9 cellular contexts compared by ENCODE assay signal in genomic region chr14:100586153-100586519, GRCh38. TPM values are rescaled to one million over a fixed set of nuclear protein-coding genes. Genes with fewer than 3 reads are reported as not detected.
DNase-seq lines count a peak whose midpoint lies in the region; ATAC-seq and TF ChIP-seq lines count a peak whose summit lies in the region.
"Had no signal": no experiment of that assay in that cellular context is flagged by ENCODE, and none has a peak within 500 bp of the region (broad histone marks: within the 10 kb centered on the region; RNA-seq: fewer than 3 reads in every experiment).

No MANE protein-coding gene starts in this region.

- no peak overlapping the region for H3K27ac Mint-ChIP-seq in stimulated activated naive B cell treated with anti-CD40 and anti-IgM and Interleukin-4, amounts not matched to agents 10 μg/mL and 1 μg/mL and 100 μg/mL, for 72 hours

- no peak for TF ChIP-seq EP300 in SK-N-SH (IDR thresholded peaks at IDR 0.05; ENCODE audit: borderline replicate concordance in 1 of 2, low read depth in 1 of 2, low read length in 1 of 2)

- peaks cover 35 to 53% of the 10 kb centered on the region in 2 donors for H3K27me3 Mint-ChIP-seq in stimulated activated naive B cell treated with anti-CD40 and anti-IgM and Interleukin-4, amounts not matched to agents 10 μg/mL and 1 μg/mL and 100 μg/mL, for 72 hours

- no peaks in the 10 kb centered on the region for H3K9me3 ChIP-seq in SK-N-SH

- POLR2A ChIA-PET in SK-N-SH (lab: Yijun Ruan, JAX) = interaction anchor here (1.3 to 2.1 kb wide), 2 partner anchors 9 to 92 kb away, joined by 3 to 7 read pairs; no protein-coding TSS in a partner anchor
- POLR2A ChIA-PET in GM10248 (lab: Yijun Ruan, JAX) = interaction anchor here (0.6 kb wide), 1 partner anchor 1465 kb away, joined by 6 read pairs; no protein-coding TSS in a partner anchor

- peak; percentile 79 for DNase-seq in SK-N-SH
- no peak for DNase-seq in stimulated activated naive B cell treated with anti-CD40 and anti-IgM and Interleukin-4, amounts not matched to agents 10 μg/mL and 1 μg/mL and 100 μg/mL, for 72 hours
- no peak for DNase-seq in GM19238 (ENCODE audit: insufficient read length, low spot score)
- no peak for DNase-seq in AG08395 (ENCODE audit: low spot score)
- no peak for DNase-seq in GM10248 (ENCODE audit: extremely low spot score)
- DNase-seq: KG1 had no signal

- no peaks in the 10 kb centered on the region for H3K79me2 ChIP-seq in SK-N-SH (ENCODE audit: insufficient read depth)

- peak overlapping the region in 1 of 2 experiments; percentile 91; a peak in 2 of 4 replicates for H3K27ac ChIP-seq in SK-N-SH (ENCODE audit: low read depth in 2 of 2, low read length in 1 of 2)
- H3K27ac ChIP-seq in angular gyrus (ENCODE audit: low read depth, low read length) = peak overlapping the region; percentile 40

- H3K4me2 ChIP-seq in SK-N-SH = peak overlapping the region; percentile 84

- no peaks in the 10 kb centered on the region for H3F3A ChIP-seq in SK-N-SH (replicated peaks; ENCODE audit: insufficient read depth)

- H3K4me1 ChIP-seq in SK-N-SH (ENCODE audit: control insufficient read depth in 1 of 2, insufficient read depth in 2 of 2, low read depth in 1 of 2, low read length in 1 of 2) = peaks cover 4 to 49% of the 10 kb centered on the region in 2 experiments; a peak in 3 of 4 replicates

- no peak for TF ChIP-seq CTCF in SK-N-SH (IDR thresholded peaks at IDR 0.05)
- no peak for TF ChIP-seq CTCF in GM10248 (IDR thresholded peaks at IDR 0.05; ENCODE audit: control extremely low read depth, extremely low read depth, low read depth, missing control alignments)

- TF ChIP-seq RAD21 in SK-N-SH (IDR thresholded peaks at IDR 0.05; ENCODE audit: low read length) = no peak

- WGBS in SK-N-SH (ENCODE audit: low lambda C conversion rate) = 17% methylated on average over 8 of the region's 16 CpGs

- no peaks in the 10 kb centered on the region for H3K36me3 Mint-ChIP-seq in stimulated activated naive B cell treated with anti-CD40 and anti-IgM and Interleukin-4, amounts not matched to agents 10 μg/mL and 1 μg/mL and 100 μg/mL, for 72 hours

- peak overlapping the region; percentile 55 to 58 for H3K4me3 Mint-ChIP-seq in stimulated activated naive B cell treated with anti-CD40 and anti-IgM and Interleukin-4, amounts not matched to agents 10 μg/mL and 1 μg/mL and 100 μg/mL, for 72 hours

- no peaks in the 10 kb centered on the region for H3K9me2 ChIP-seq in SK-N-SH

- peak overlapping the region; percentile 60 to 61 for H3K4me3 ChIP-seq in SK-N-SH (ENCODE audit: low read depth in 2 of 2, low read length in 1 of 2)
- H3K4me3 ChIP-seq in iPS-11a (ENCODE audit: low read depth, low read length) = peak overlapping the region; percentile 50

- H3K9me3 Mint-ChIP-seq in stimulated activated naive B cell treated with anti-CD40 and anti-IgM and Interleukin-4, amounts not matched to agents 10 μg/mL and 1 μg/mL and 100 μg/mL, for 72 hours = no peaks in the 10 kb centered on the region

- ATAC-seq in SK-N-SH treated with all-trans-retinoic acid at 6 μM for 48 hours = no peak; the same call in 2 of the 3 replicates
- no peak for ATAC-seq in stimulated activated naive B cell treated with anti-CD40 and anti-IgM and Interleukin-4, amounts not matched to agents 10 μg/mL and 1 μg/mL and 100 μg/mL, for 72 hours (replicated peaks)

- no peaks in the 10 kb centered on the region for H3K36me3 ChIP-seq in SK-N-SH (replicated peaks in 1 of 2; ENCODE audit: control insufficient read depth in 1 of 2, insufficient read depth in 2 of 2, low read length in 1 of 2)

- CTCF ChIA-PET in SK-N-SH (lab: Yijun Ruan, JAX) (interaction anchor here (1.4 kb wide), 1 partner anchor 91 kb away, joined by 4 read pairs; no protein-coding TSS in a partner anchor), GM10248 (lab: Yijun Ruan, JAX) (no interaction called here)

- H4K20me1 ChIP-seq in SK-N-SH (ENCODE audit: insufficient read depth) = no peaks in the 10 kb centered on the region

- H2AFZ ChIP-seq in SK-N-SH (ENCODE audit: low read depth) = peak overlapping the region; percentile 79; the same call in 1 of the 2 replicates

- H3K9ac ChIP-seq in SK-N-SH = no peak overlapping the region

- peaks cover 4% of the 10 kb centered on the region; the same call in 1 of the 2 replicates for H3K27me3 ChIP-seq in SK-N-SH (ENCODE audit: insufficient read depth)

- peaks cover 0 to 8% of the 10 kb centered on the region in 2 donors for H3K4me1 Mint-ChIP-seq in stimulated activated naive B cell treated with anti-CD40 and anti-IgM and Interleukin-4, amounts not matched to agents 10 μg/mL and 1 μg/mL and 100 μg/mL, for 72 hours

TF ChIP-seq in SK-N-SH, 30 proteins besides CTCF, POLR2A, EP300 and RAD21:
- TF ChIP-seq TCF12 (IDR thresholded peaks at IDR 0.05) (no peak), RFX5 (IDR thresholded peaks at IDR 0.05; ENCODE audit: low read length) (no peak), FOSL2 (IDR thresholded peaks at IDR 0.05; ENCODE audit: borderline replicate concordance, low read depth) (no peak), MXI1 (IDR thresholded peaks at IDR 0.05; ENCODE audit: low read depth, low read length) (peak; percentile 13; the same call in 1 of the 2 replicates), TEAD4 (IDR thresholded peaks at IDR 0.05; ENCODE audit: borderline replicate concordance, insufficient read depth) (no peak), RCOR1 (IDR thresholded peaks at IDR 0.05; ENCODE audit: low read length) (no peak), GATA2 (CRISPR knock-in tag; IDR thresholded peaks at IDR 0.05) (no peak), TAF1 (IDR thresholded peaks at IDR 0.05; ENCODE audit: borderline replicate concordance, low read depth, low read length) (no peak)
- TF ChIP-seq, protein P1, sequence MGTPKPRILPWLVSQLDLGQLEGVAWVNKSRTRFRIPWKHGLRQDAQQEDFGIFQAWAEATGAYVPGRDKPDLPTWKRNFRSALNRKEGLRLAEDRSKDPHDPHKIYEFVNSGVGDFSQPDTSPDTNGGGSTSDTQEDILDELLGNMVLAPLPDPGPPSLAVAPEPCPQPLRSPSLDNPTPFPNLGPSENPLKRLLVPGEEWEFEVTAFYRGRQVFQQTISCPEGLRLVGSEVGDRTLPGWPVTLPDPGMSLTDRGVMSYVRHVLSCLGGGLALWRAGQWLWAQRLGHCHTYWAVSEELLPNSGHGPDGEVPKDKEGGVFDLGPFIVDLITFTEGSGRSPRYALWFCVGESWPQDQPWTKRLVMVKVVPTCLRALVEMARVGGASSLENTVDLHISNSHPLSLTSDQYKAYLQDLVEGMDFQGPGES (IDR thresholded peaks at IDR 0.05; ENCODE audit: low read depth, low read length) = no peak

TF ChIP-seq in SK-N-SH treated with all-trans-retinoic acid at 6 μM for 48 hours, 23 proteins besides CTCF, POLR2A, EP300 and RAD21:
- TF ChIP-seq GLIS3 (CRISPR knock-in tag; IDR thresholded peaks at IDR 0.05) (no peak), CSRNP3 (CRISPR knock-in tag; IDR thresholded peaks at IDR 0.05) (no peak)
- TF ChIP-seq, protein P2, sequence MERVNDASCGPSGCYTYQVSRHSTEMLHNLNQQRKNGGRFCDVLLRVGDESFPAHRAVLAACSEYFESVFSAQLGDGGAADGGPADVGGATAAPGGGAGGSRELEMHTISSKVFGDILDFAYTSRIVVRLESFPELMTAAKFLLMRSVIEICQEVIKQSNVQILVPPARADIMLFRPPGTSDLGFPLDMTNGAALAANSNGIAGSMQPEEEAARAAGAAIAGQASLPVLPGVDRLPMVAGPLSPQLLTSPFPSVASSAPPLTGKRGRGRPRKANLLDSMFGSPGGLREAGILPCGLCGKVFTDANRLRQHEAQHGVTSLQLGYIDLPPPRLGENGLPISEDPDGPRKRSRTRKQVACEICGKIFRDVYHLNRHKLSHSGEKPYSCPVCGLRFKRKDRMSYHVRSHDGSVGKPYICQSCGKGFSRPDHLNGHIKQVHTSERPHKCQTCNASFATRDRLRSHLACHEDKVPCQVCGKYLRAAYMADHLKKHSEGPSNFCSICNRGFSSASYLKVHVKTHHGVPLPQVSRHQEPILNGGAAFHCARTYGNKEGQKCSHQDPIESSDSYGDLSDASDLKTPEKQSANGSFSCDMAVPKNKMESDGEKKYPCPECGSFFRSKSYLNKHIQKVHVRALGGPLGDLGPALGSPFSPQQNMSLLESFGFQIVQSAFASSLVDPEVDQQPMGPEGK (CRISPR knock-in tag; IDR thresholded peaks at IDR 0.05; ENCODE audit: borderline replicate concordance) = no peak

RNA-seq across cellular contexts. Expression of gene BEGAIN, which starts 1.1 kb away (rescaled TPM):
- polyA plus RNA-seq in SK-N-SH (2012; rRNA removed) = 4.2 and 4.4 TPM in 2 replicates
- polyA plus RNA-seq in SK-N-SH (2012; cell fraction: cytosol; rRNA removed) = 1.9 and 4.4 TPM in 2 replicates
- 23.8 and 41.4 TPM in 2 replicates for polyA plus RNA-seq in SK-N-SH (2012; cell fraction: nucleus; rRNA removed)
